22 cellular contexts compared by ENCODE assay signal in genomic region chr2:86570069-86570468, GRCh38.
"Had no signal": no experiment of that assay in that cellular context is flagged by ENCODE, and none has a peak within 500 bp of the region (broad histone marks: within the 10 kb centered on the region; RNA-seq: fewer than 3 reads in every experiment).

No MANE protein-coding gene starts in this region.

- H3K27me3 ChIP-seq: esophagus squamous epithelium, gastroesophageal sphincter, pancreas, right atrium auricular region, thyroid gland, upper lobe of right lung had no signal

- DNase-seq: activated B cell treated with CpG ODN at 0.5 μM for 24 hours; activated CD4-positive, alpha-beta T cell treated with anti-CD3 and anti-CD28 coated beads for 36 hours; activated CD4-positive, alpha-beta T cell treated with anti-CD3 and anti-CD28 coated beads, Interleukin-2, amount 50 U/mL, for 4 hours; activated effector memory CD4-positive, alpha-beta T cell treated with Interleukin-2 at 50 U/mL for 16 hours; activated naive CD4-positive, alpha-beta T cell treated with anti-CD3 and anti-CD28 coated beads for 36 hours; activated naive CD8-positive, alpha-beta T cell treated with anti-CD3 and anti-CD28 coated beads, Interleukin-2, amount 10 ng/mL, durations not matched to agents 7 days and 5 days; activated T-cell treated with anti-CD3 and anti-CD28 coated beads, Interleukin-2, amount 50 U/mL, for 72 hours; amygdala; cerebellar nuclear complex; esophagus squamous epithelium; head of caudate nucleus; hypothalamus; left cardiac atrium; mesenchymal stem cell; pancreas; psoas muscle; substantia nigra; thyroid gland; upper lobe of right lung had no signal

- H3K36me3 ChIP-seq: esophagus squamous epithelium, gastroesophageal sphincter, pancreas, right atrium auricular region, thyroid gland, upper lobe of right lung had no signal

- H3K4me1 ChIP-seq: esophagus squamous epithelium, gastroesophageal sphincter, psoas muscle, right atrium auricular region, thyroid gland, upper lobe of right lung had no signal

- ATAC-seq: activated CD4-positive, alpha-beta T cell treated with anti-CD3 and anti-CD28 coated beads for 36 hours; activated T-cell treated with anti-CD3 and anti-CD28 coated beads, Interleukin-2, amount 50 U/mL, for 72 hours; gastroesophageal sphincter; left cardiac atrium; pancreas; psoas muscle; upper lobe of right lung had no signal

- H3K9me3 ChIP-seq: esophagus squamous epithelium, gastroesophageal sphincter, pancreas, psoas muscle, right atrium auricular region, thyroid gland, upper lobe of right lung had no signal

- H3K27ac ChIP-seq: coronary artery, esophagus squamous epithelium, gastroesophageal sphincter, pancreas, psoas muscle, right atrium auricular region, thyroid gland, upper lobe of right lung had no signal

- H3K4me3 ChIP-seq: coronary artery, esophagus squamous epithelium, gastroesophageal sphincter, pancreas, psoas muscle, right atrium auricular region, thyroid gland, upper lobe of right lung had no signal
